Comparison of ENCODE assay signal across 15 cellular contexts in the genomic region with DNA sequence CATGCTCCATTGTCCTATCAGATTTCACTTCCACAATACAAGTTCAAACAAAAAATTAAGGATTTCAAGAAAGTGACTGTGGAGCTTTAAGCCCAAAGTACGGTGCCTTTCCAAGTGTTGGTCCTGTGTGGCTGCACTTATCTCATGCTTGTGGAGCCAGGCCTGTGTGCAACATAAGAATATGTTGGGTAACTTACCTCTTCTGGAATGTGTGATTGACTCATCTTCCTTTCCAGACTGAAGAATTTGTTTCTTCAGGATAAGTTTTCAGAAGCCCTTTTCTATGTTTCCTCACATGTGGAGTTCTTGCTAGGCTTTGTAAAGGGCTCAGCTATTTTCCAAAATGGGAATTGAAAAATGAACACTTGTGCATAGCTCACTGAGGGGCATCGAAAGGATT.
DNase-seq lines count a peak whose midpoint lies in the region; ATAC-seq and TF ChIP-seq lines count a peak whose summit lies in the region.
"Had no signal": no experiment of that assay in that cellular context is flagged by ENCODE, and none has a peak within 500 bp of the region (broad histone marks: within the 10 kb centered on the region; RNA-seq: fewer than 3 reads in every experiment).

No MANE protein-coding gene starts in this region.

- H2BK15ac ChIP-seq in neuronal stem cell (ENCODE audit: low read length): no peak overlapping the region

- no peak overlapping the region for H3K23ac ChIP-seq in neuronal stem cell (ENCODE audit: low read depth, low read length, poor library complexity)

- no peak overlapping the region for H3K14ac ChIP-seq in neuronal stem cell (ENCODE audit: low read length)

- H4K91ac ChIP-seq in neuronal stem cell (ENCODE audit: low read depth, low read length, poor library complexity): no peak overlapping the region

- H3K9me3 ChIP-seq in sigmoid colon (no peaks in the 10 kb centered on the region), neuronal stem cell (replicated peaks in 1 of 2; ENCODE audit: control insufficient read depth in 2 of 2, insufficient read depth in 1 of 2, low read depth in 1 of 2, low read length in 2 of 2) (no peaks in the 10 kb centered on the region)
- H3K9me3 ChIP-seq: heart left ventricle had no signal

- H3K4ac ChIP-seq in neuronal stem cell (ENCODE audit: low read length): no peak overlapping the region

- DNase-seq in ELR (ENCODE audit: low read depth) (peak; percentile 89), RPMI7951 (ENCODE audit: low read depth) (peak; percentile 82), fibroblast of gingiva (ENCODE audit: low read depth) (peak; percentile 87), sigmoid colon (peak; percentile 70), neuronal stem cell (ENCODE audit: low spot score) (no peak), globus pallidus (ENCODE audit: low spot score) (no peak)
- DNase-seq: activated gamma-delta T cell; heart left ventricle; NCI-H2029; stimulated activated naive CD4-positive, alpha-beta T cell treated with Interleukin-2 at 50 U/mL for 16 hours; T-helper 17 cell had no signal

- H2AFZ ChIP-seq in neuronal stem cell (ENCODE audit: low read length): no peak overlapping the region
- H2AFZ ChIP-seq: parathyroid adenoma had no signal

- TF ChIP-seq POLR2A in sigmoid colon (IDR thresholded peaks at IDR 0.05): no peak

- no peaks in the 10 kb centered on the region for H3K36me3 ChIP-seq in sigmoid colon
- H3K36me3 ChIP-seq in neuronal stem cell (replicated peaks in 1 of 2; ENCODE audit: control insufficient read depth in 2 of 2, insufficient read depth in 2 of 2, low read length in 2 of 2): no peaks in the 10 kb centered on the region
- H3K36me3 ChIP-seq: heart left ventricle had no signal

- H2BK12ac ChIP-seq in neuronal stem cell (ENCODE audit: low read length): no peak overlapping the region

- no peak for TF ChIP-seq EP300 in sigmoid colon (IDR thresholded peaks at IDR 0.05)

- H2BK120ac ChIP-seq in neuronal stem cell (ENCODE audit: low read depth, low read length): no peak overlapping the region

- no peak overlapping the region for H3K4me2 ChIP-seq in neuronal stem cell (ENCODE audit: insufficient read depth, low read length, poor library complexity, severe bottlenecking)

- H3K27ac ChIP-seq in sigmoid colon (peak overlapping the region in 1 of 4 donors; percentile 2), neuronal stem cell (replicated peaks; ENCODE audit: low read length) (no peak overlapping the region)
- H3K27ac ChIP-seq: parathyroid adenoma had no signal

- H3K4me1 ChIP-seq in sigmoid colon (peaks cover 0 to 25% (median 20%) of the 10 kb centered on the region in 4 donors), neuronal stem cell (ENCODE audit: control insufficient read depth in 2 of 2, insufficient read depth in 1 of 2, low read depth in 1 of 2, low read length in 2 of 2) (peaks cover 0 to 3% of the 10 kb centered on the region in 2 donors)
- H3K4me1 ChIP-seq: parathyroid adenoma had no signal

- TF ChIP-seq CTCF in sigmoid colon (IDR thresholded peaks at IDR 0.05): no peak

- no peak overlapping the region for H2BK5ac ChIP-seq in neuronal stem cell (ENCODE audit: low read length)

- H3K18ac ChIP-seq in neuronal stem cell (ENCODE audit: low read length): no peak overlapping the region

- no peak overlapping the region for H4K8ac ChIP-seq in neuronal stem cell (ENCODE audit: low read depth, low read length)

- WGBS in sigmoid colon, 2 donors: 94% methylated on average over 2 of the region's 2 CpGs
- WGBS in neuronal stem cell (ENCODE audit: extremely low coverage in 2 of 2, insufficient read length in 2 of 2, insufficient replicate concordance in 1 of 2), 2 donors: no CpG with 5 or more reads among the region's 2 CpGs

- no peaks in the 10 kb centered on the region for H3K79me1 ChIP-seq in neuronal stem cell (ENCODE audit: low read depth, low read length)

- no peak for ATAC-seq in GM19467 (IDR thresholded peaks at IDR 0.05; ENCODE audit: unreplicated experiment)
- ATAC-seq in GM21786 (IDR thresholded peaks at IDR 0.05; ENCODE audit: unreplicated experiment): no peak
- ATAC-seq: T-helper 17 cell had no signal

- no peak overlapping the region for H3K4me3 ChIP-seq in sigmoid colon
- H3K4me3 ChIP-seq in neuronal stem cell (ENCODE audit: low read length in 2 of 2): no peak overlapping the region
- H3K4me3 ChIP-seq: heart left ventricle, lung had no signal

- no peaks in the 10 kb centered on the region for H3K27me3 ChIP-seq in sigmoid colon
- no peaks in the 10 kb centered on the region for H3K27me3 ChIP-seq in neuronal stem cell (ENCODE audit: control insufficient read depth in 3 of 3, insufficient read depth in 3 of 3, low read depth in 1 of 3, low read length in 3 of 3)
- H3K27me3 ChIP-seq: heart left ventricle had no signal

- H3K9ac ChIP-seq in neuronal stem cell (ENCODE audit: low read depth, low read length, poor library complexity): no peak overlapping the region
- H3K9ac ChIP-seq: parathyroid adenoma had no signal

- H2AK5ac ChIP-seq in neuronal stem cell (ENCODE audit: low read depth, low read length): no peak overlapping the region

- intact Hi-C loops in sigmoid colon (cut with DNase I): no loop called here

Comparison
In these comparisons a context has a peak if more than half of its experiments do, and no peak if none do; other contexts are left out.
1. DNase-seq: peak in ELR (single experiment), RPMI7951 (single experiment), fibroblast of gingiva (single experiment) and sigmoid colon (single experiment); none in neuronal stem cell (single experiment) and globus pallidus (single experiment).